8 cellular contexts compared by ENCODE assay signal in genomic region chr14:50830044-50830931, GRCh38. TPM values are rescaled to one million over a fixed set of nuclear protein-coding genes. Genes with fewer than 3 reads are reported as not detected.
A peak's percentile ranks its signal among the peaks of the same experiment; 100 is the strongest.
DNase-seq lines count a peak whose midpoint lies in the region; ATAC-seq and TF ChIP-seq lines count a peak whose summit lies in the region.

No MANE protein-coding gene starts in this region.

- no peak overlapping the region for H4K5ac ChIP-seq in IMR-90 (ENCODE audit: low read depth, low read length)

- dilution Hi-C loops in IMR-90 (cut with HindIII; ENCODE audit: low sequenced_read_pairs, unreplicated experiment): no loop called here

- TF ChIP-seq CTCF in IMR-90 (conservative IDR thresholded peaks at IDR 0.05; ENCODE audit: low read depth, low read length) (no peak), psoas muscle (IDR thresholded peaks at IDR 0.05) (no peak)

- H3K9ac ChIP-seq in IMR-90 (ENCODE audit: low read depth, low read length): peak overlapping the region; percentile 72

- no peaks in the 10 kb centered on the region for H3K9me3 Mint-ChIP-seq in activated naive CD8-positive, alpha-beta T cell treated with anti-CD3 and anti-CD28 coated beads, Interleukin-2, amount 50 U/mL, for 24 hours

- H4K91ac ChIP-seq in IMR-90 (ENCODE audit: insufficient read depth, low read depth, low read length): 0 out of 2 replicates have a peak overlapping the region, but pooled peaks have one; percentile 7

- H2BK15ac ChIP-seq in IMR-90 (ENCODE audit: low read depth, low read length): no peak overlapping the region

- H3K4me1 ChIP-seq in IMR-90 (ENCODE audit: control insufficient read depth, insufficient read depth, low read length): peaks cover 15% of the 10 kb centered on the region
- H3K4me1 ChIP-seq in psoas muscle: peaks cover 36% of the 10 kb centered on the region

- H4K8ac ChIP-seq in IMR-90 (ENCODE audit: low read depth in 2 of 2, low read length in 2 of 2): no peak overlapping the region; a peak in 1 of 4 replicates

- peaks cover 73% of the 10 kb centered on the region for H3K4me1 Mint-ChIP-seq in activated naive CD8-positive, alpha-beta T cell treated with anti-CD3 and anti-CD28 coated beads, Interleukin-2, amount 50 U/mL, for 24 hours

- intact Hi-C loops in IMR-90 (cut with micrococcal nuclease): loop anchor here (2.0 kb wide), 2 partner anchors 31 to 35 kb away; no protein-coding TSS in a partner anchor
- intact Hi-C loops in left ventricle myocardium superior (cut with micrococcal nuclease): no loop called here
- intact Hi-C loops in psoas muscle (cut with DNase I): loop anchor here in 1 of 2 donors (2.0 kb wide), 1 partner anchor 31 kb away; no protein-coding TSS in a partner anchor

- 1% methylated on average over 32 of the region's 93 CpGs; no CpG with 5 or more reads in 1 of the 2 experiments for WGBS in IMR-90 (ENCODE audit: extremely low coverage in 2 of 2, insufficient read length in 1 of 2), 2 experiments
- 1% methylated on average over 67 to 93 of the region's 93 CpGs for WGBS in psoas muscle, 3 donors

- TF ChIP-seq POLR2A in IMR-90 (IDR thresholded peaks at IDR 0.05; ENCODE audit: low read depth, low read length): no peak

- peaks cover 43% of the 10 kb centered on the region for H4K20me1 ChIP-seq in IMR-90 (ENCODE audit: insufficient read depth, low read length)

- H3K4ac ChIP-seq in IMR-90 (ENCODE audit: low read depth, low read length): peak overlapping the region; percentile 37; the same call in 1 of the 2 replicates

- H2AFZ ChIP-seq in IMR-90 (replicated peaks; ENCODE audit: low read length, poor library complexity): peak overlapping the region; percentile 93

- H3K14ac ChIP-seq in IMR-90 (replicated peaks; ENCODE audit: low read depth, low read length): no peak overlapping the region; the same call in 1 of the 2 replicates

- DNase-seq in DMS114 treated with DMSO at 0.1 percent for 48 hours (lab: John Stamatoyannopoulos, UW; ENCODE audit: unreplicated experiment) (peak; percentile 31), IMR-90 (peak; percentile 41), left ventricle myocardium superior (peak; percentile 74), psoas muscle (peak; percentile 64 to 73), NCI-H187 treated with DMSO at 0.1 percent for 48 hours (lab: John Stamatoyannopoulos, UW) (no peak)
- peak; percentile 66 for DNase-seq in activated naive CD8-positive, alpha-beta T cell treated with anti-CD3 and anti-CD28 coated beads, Interleukin-2, amount 50 U/mL, for 24 hours

- peak overlapping the region; percentile 84 for H3K4me2 ChIP-seq in IMR-90 (ENCODE audit: low read depth, low read length)

- no peaks in the 10 kb centered on the region for H3K27me3 Mint-ChIP-seq in activated naive CD8-positive, alpha-beta T cell treated with anti-CD3 and anti-CD28 coated beads, Interleukin-2, amount 50 U/mL, for 24 hours

- CTCF ChIA-PET in IMR-90 (lab: Yijun Ruan, JAX): no interaction called here

- peak; percentile 34 for ATAC-seq in GM21526 (IDR thresholded peaks at IDR 0.05; ENCODE audit: low FRiP score, unreplicated experiment)
- ATAC-seq in IMR-90 (ENCODE audit: low read depth): peak; percentile 66
- ATAC-seq in SK-N-SH treated with all-trans-retinoic acid at 6 μM for 48 hours: peak; percentile 64
- ATAC-seq in activated naive CD8-positive, alpha-beta T cell treated with anti-CD3 and anti-CD28 coated beads, Interleukin-2, amount 50 U/mL, for 24 hours: peak; percentile 51
- peak; percentile 73 for ATAC-seq in left ventricle myocardium superior
- ATAC-seq in psoas muscle: peak; percentile 55 to 72 (median 64)

- in situ Hi-C loops in IMR-90 (cut with MboI; ENCODE audit: low sequenced_read_pairs): no loop called here

- H3K79me1 ChIP-seq in IMR-90 (ENCODE audit: low read depth in 1 of 2, low read length in 2 of 2): peaks cover 23 to 47% of the 10 kb centered on the region in 2 experiments

- peak overlapping the region; percentile 61 for H2BK5ac ChIP-seq in IMR-90 (ENCODE audit: low read depth, low read length, poor library complexity, severe bottlenecking)

- peak overlapping the region; percentile 78 for H3K27ac Mint-ChIP-seq in activated naive CD8-positive, alpha-beta T cell treated with anti-CD3 and anti-CD28 coated beads, Interleukin-2, amount 50 U/mL, for 24 hours

- no peak overlapping the region; the same call in 1 of the 2 replicates for H2AK5ac ChIP-seq in IMR-90 (ENCODE audit: low read depth, low read length)

- H2AK9ac ChIP-seq in IMR-90 (replicated peaks; ENCODE audit: low read depth, low read length, poor library complexity): peak overlapping the region; percentile 91

- peak overlapping the region; percentile 73 for H3K27ac ChIP-seq in IMR-90 (ENCODE audit: insufficient read depth, low read length)
- peak overlapping the region; percentile 95 for H3K27ac ChIP-seq in psoas muscle

- H3K36me3 Mint-ChIP-seq in activated naive CD8-positive, alpha-beta T cell treated with anti-CD3 and anti-CD28 coated beads, Interleukin-2, amount 50 U/mL, for 24 hours (ENCODE audit: low read depth): peaks cover 11% of the 10 kb centered on the region

- no TSS peak for BruUV-seq in IMR-90 (replicated peaks; lab: Mats Ljungman, UMichigan)

- H3K4me3 Mint-ChIP-seq in activated naive CD8-positive, alpha-beta T cell treated with anti-CD3 and anti-CD28 coated beads, Interleukin-2, amount 50 U/mL, for 24 hours: peak overlapping the region; percentile 89

- no peak overlapping the region for H2BK20ac ChIP-seq in IMR-90 (ENCODE audit: low read depth, low read length)

- H3K27me3 ChIP-seq in IMR-90 (ENCODE audit: control insufficient read depth, insufficient read depth, low read length) (no peaks in the 10 kb centered on the region), psoas muscle (ENCODE audit: insufficient read depth in 3 of 3, low read length in 2 of 3) (no peaks in the 10 kb centered on the region)

- peaks cover 15% of the 10 kb centered on the region for H3K9me1 ChIP-seq in IMR-90 (ENCODE audit: insufficient read depth, low read length)

- H3K9me3 ChIP-seq in IMR-90 (ENCODE audit: control insufficient read depth, insufficient read depth, low read length): no peaks in the 10 kb centered on the region
- H3K9me3 ChIP-seq in psoas muscle: no peaks in the 10 kb centered on the region

- peak overlapping the region; percentile 61; the same call in 1 of the 2 replicates for H3K56ac ChIP-seq in IMR-90 (ENCODE audit: extremely low read depth, insufficient read depth, low read length)

- H3K18ac ChIP-seq in IMR-90 (ENCODE audit: low read depth, low read length): no peak overlapping the region

- peak overlapping the region; percentile 73 for H3K4me3 ChIP-seq in IMR-90 (ENCODE audit: insufficient read depth, low read depth, low read length)
- H3K4me3 ChIP-seq in psoas muscle: peak overlapping the region; percentile 94

- 0 out of 2 replicates have a peak overlapping the region, but pooled peaks have one; percentile 43 for H2BK120ac ChIP-seq in IMR-90 (ENCODE audit: low read depth, low read length)

- POLR2A ChIA-PET in IMR-90 (lab: Charles Lee; ENCODE audit: unreplicated experiment): no interaction called here

- H3K23ac ChIP-seq in IMR-90 (ENCODE audit: low read depth, low read length): peak overlapping the region; percentile 85

- TF ChIP-seq RAD21 in IMR-90 (IDR thresholded peaks at IDR 0.05; ENCODE audit: low read length): no peak

- H3K36me3 ChIP-seq in IMR-90 (ENCODE audit: control insufficient read depth, insufficient read depth, low read length) (no peaks in the 10 kb centered on the region; the same call in 1 of the 2 replicates), psoas muscle (ENCODE audit: insufficient read depth in 1 of 2, low read depth in 1 of 2) (no peaks in the 10 kb centered on the region)

TF ChIP-seq in IMR-90, 13 proteins besides CTCF, POLR2A, EP300 and RAD21 (continues in another document):
- TF ChIP-seq RCOR1 (IDR thresholded peaks at IDR 0.05; ENCODE audit: insufficient replicate concordance, low read length): no peak
- no peak for TF ChIP-seq CEBPB (IDR thresholded peaks at IDR 0.05; ENCODE audit: low read depth, low read length)
- TF ChIP-seq USF2 (IDR thresholded peaks at IDR 0.05; ENCODE audit: low read depth, low read length): no peak
- no peak for TF ChIP-seq NFE2L2 (IDR thresholded peaks at IDR 0.05; ENCODE audit: low read depth, low read length)

TF ChIP-seq in SK-N-SH treated with all-trans-retinoic acid at 6 μM for 48 hours, 23 proteins besides CTCF, POLR2A, EP300 and RAD21 (continues in another document):
- TF ChIP-seq ARNTL (CRISPR knock-in tag; IDR thresholded peaks at IDR 0.05; ENCODE audit: borderline replicate concordance, low read depth) (no peak), ZNF8 (CRISPR knock-in tag; IDR thresholded peaks at IDR 0.05) (no peak), BACH2 (CRISPR knock-in tag; IDR thresholded peaks at IDR 0.05; ENCODE audit: borderline replicate concordance) (no peak), ZFP3 (CRISPR knock-in tag; IDR thresholded peaks at IDR 0.05) (no peak), PATZ1 (CRISPR knock-in tag; IDR thresholded peaks at IDR 0.05; ENCODE audit: borderline replicate concordance) (no peak), ISL1 (CRISPR knock-in tag; IDR thresholded peaks at IDR 0.05) (no peak)

RNA-seq across cellular contexts. Expression of gene NIN, which starts 0.7 kb away (rescaled TPM):
- 98.4 and 99.2 TPM in 2 replicates for total RNA-seq in IMR-90 (2012; rRNA removed)
- polyA plus RNA-seq in IMR-90 (2012; rRNA removed): 13.8 and 15.2 TPM in 2 replicates
- polyA plus RNA-seq in IMR-90 (2012; cell fraction: cytosol; rRNA removed): 4.7 and 7.3 TPM in 2 replicates
- 4.4 and 13.1 TPM in 2 replicates for polyA plus RNA-seq in IMR-90 (2012; cell fraction: nucleus; rRNA removed; ENCODE audit: low replicate concordance)
- 21.3 TPM for total RNA-seq in left ventricle myocardium superior
- 10 to 100 TPM; 24.3 to 47.7 (median 39.5) TPM for total RNA-seq in psoas muscle
- polyA plus RNA-seq in psoas muscle: 10 to 100 TPM in 2 of 3 donors, 1 to 10 TPM in 1; 7.3 to 17.3 (median 11.5) TPM

RNA-seq across cellular contexts. Expression of gene ABHD12B, which starts 41.6 kb away (rescaled TPM):
- total RNA-seq in IMR-90 (2012; rRNA removed) (0.18 TPM in 1 of 2 replicates, not detected in the other), left ventricle myocardium superior (not detected), psoas muscle (not detected)
- polyA plus RNA-seq in IMR-90 (2012; rRNA removed) (not detected in 2 replicates), psoas muscle (not detected)
- 0.03 and 0.05 TPM in 2 replicates for polyA plus RNA-seq in IMR-90 (2012; cell fraction: cytosol; rRNA removed)
- 0.02 and 0.10 TPM in 2 replicates for polyA plus RNA-seq in IMR-90 (2012; cell fraction: nucleus; rRNA removed; ENCODE audit: low replicate concordance)
